In the genomic region with DNA sequence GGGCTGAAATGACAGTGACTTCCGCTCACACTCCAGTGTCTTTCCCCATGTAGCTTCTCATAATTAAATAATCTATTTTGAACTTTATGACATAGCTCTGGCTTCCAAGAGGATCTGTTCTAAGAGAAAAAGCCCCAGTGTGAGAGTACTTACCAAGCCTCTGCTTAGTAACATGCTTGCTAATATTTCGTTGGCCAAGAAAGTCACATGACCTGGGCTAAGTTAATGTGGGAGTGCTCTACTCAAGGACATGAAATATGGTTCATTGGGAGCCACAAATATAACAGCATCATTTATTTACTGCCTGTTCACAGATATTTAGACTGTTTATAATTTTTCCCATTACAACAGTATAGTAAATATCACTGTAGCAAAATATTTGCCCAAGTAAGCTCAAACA, we compare ENCODE assay signal across 24 cellular contexts. TPM values are rescaled to one million over a fixed set of nuclear protein-coding genes. Genes with fewer than 3 reads are reported as not detected.
A peak's percentile ranks its signal among the peaks of the same experiment; 100 is the strongest.
DNase-seq lines count a peak whose midpoint lies in the region; ATAC-seq, FAIRE-seq and TF ChIP-seq lines count a peak whose summit lies in the region.
"Had no signal": no experiment of that assay in that cellular context is flagged by ENCODE, and none has a peak within 500 bp of the region (broad histone marks: within the 10 kb centered on the region; RNA-seq: fewer than 3 reads in every experiment).

No MANE protein-coding gene starts in this region.

- no peaks in the 10 kb centered on the region for H3K9me3 Mint-ChIP-seq in activated T-helper 17 cell treated with anti-CD3 and anti-CD28 coated beads, Interleukin-2, amount 50 U/mL, for 72 hours
- H3K9me3 Mint-ChIP-seq: HFFc6 had no signal

- no peaks in the 10 kb centered on the region for H3K79me2 ChIP-seq in K562 (ENCODE audit: control insufficient read depth, insufficient read depth, low read length)

- FAIRE-seq in K562 (lab: Jason Lieb, UNC): no peak
- FAIRE-seq: A549, G401.6, GM12892, GM18507, H54, HTR-8/SVneo had no signal

- TF ChIP-seq EP300 in Ishikawa (IDR thresholded peaks at IDR 0.05; ENCODE audit: borderline replicate concordance) (no peak), K562 (IDR thresholded peaks at IDR 0.05; ENCODE audit: low read length) (no peak)

- H3K27ac ChIP-seq in K562 (ENCODE audit: extremely low read depth, low read depth, low read length): no peak overlapping the region
- H3K27ac ChIP-seq: 22Rv1, A549, BLaER1, GM23248 had no signal

- no peaks in the 10 kb centered on the region for H4K20me1 ChIP-seq in K562 (replicated peaks; ENCODE audit: control insufficient read depth, insufficient read depth, low read length)
- H4K20me1 ChIP-seq: BLaER1 had no signal

- peak; percentile 36; the same call in 1 of the 3 replicates for ATAC-seq in K562
- ATAC-seq in activated T-helper 17 cell treated with anti-CD3 and anti-CD28 coated beads, Interleukin-2, amount 50 U/mL, for 72 hours (replicated peaks): no peak
- ATAC-seq: A549 had no signal

- no peak overlapping the region for H3K27ac Mint-ChIP-seq in activated T-helper 17 cell treated with anti-CD3 and anti-CD28 coated beads, Interleukin-2, amount 50 U/mL, for 72 hours
- H3K27ac Mint-ChIP-seq: CD14-positive monocyte; CD4-positive, alpha-beta memory T cell; HFFc6 had no signal

- no peaks in the 10 kb centered on the region for H3K36me3 Mint-ChIP-seq in activated T-helper 17 cell treated with anti-CD3 and anti-CD28 coated beads, Interleukin-2, amount 50 U/mL, for 72 hours (ENCODE audit: low read depth)
- H3K36me3 Mint-ChIP-seq: CD14-positive monocyte; CD4-positive, alpha-beta memory T cell had no signal

- no TSS peak for BruUV-seq in K562 (replicated peaks; lab: Mats Ljungman, UMichigan)

- H3K27me3 ChIP-seq in K562 (ENCODE audit: control insufficient read depth in 2 of 2, insufficient read depth in 2 of 2, low read length in 2 of 2): peaks cover 0 to 6% of the 10 kb centered on the region in 2 experiments; a peak in 1 of 5 replicates
- H3K27me3 ChIP-seq: BLaER1 had no signal

- peaks cover 19% of the 10 kb centered on the region for H3K27me3 Mint-ChIP-seq in activated T-helper 17 cell treated with anti-CD3 and anti-CD28 coated beads, Interleukin-2, amount 50 U/mL, for 72 hours

- H3K4me1 ChIP-seq in K562 (replicated peaks in 1 of 2; ENCODE audit: control insufficient read depth in 2 of 2, insufficient read depth in 2 of 2, low read length in 2 of 2): no peaks in the 10 kb centered on the region
- H3K4me1 ChIP-seq: A549, BLaER1 had no signal

- no peak overlapping the region for H3K4me3 ChIP-seq in K562
- H3K4me3 ChIP-seq: A549, BLaER1, GM23248 had no signal

- CTCF ChIA-PET in K562 (lab: Yijun Ruan, JAX; ENCODE audit: low intra/inter-chr PET ratio): no interaction called here

- TF ChIP-seq POLR2A in K562 (conservative IDR thresholded peaks at IDR 0.05): no peak

- DNase-seq in DMS 273 (lab: John Stamatoyannopoulos, UW; ENCODE audit: unreplicated experiment) (peak; percentile 14), DMS 273 treated with DMSO at 0.1 percent for 48 hours (lab: John Stamatoyannopoulos, UW) (no peak), SK-MEL-5 (ENCODE audit: low read depth, low spot score) (peak; percentile 27), K562 (ENCODE audit: extremely low read depth in 1 of 4, low spot score in 3 of 4) (peak in 2 of 4 experiments; percentile 3 to 7), cardiac septum (ENCODE audit: low spot score) (no peak), SIG-M5 (lab: John Stamatoyannopoulos, UW) (no peak)
- DNase-seq: Calu3; CD4-positive, alpha-beta memory T cell; GM23248; HCEC 1CT; HFFc6; IMR-90 had no signal

- in situ Hi-C loops in SK-MEL-5 (cut with HindIII; ENCODE audit: low pct_unique_long_range_greater_than_20kb, low sequenced_read_pairs) (no loop called here), K562 (cut with MboI) (no loop called here)

- WGBS in K562 (ENCODE audit: insufficient coverage, low coverage, missing lambda C conversion rate): 13% methylated on average over 2 of the region's 2 CpGs

- POLR2A ChIA-PET in K562 (lab: Yijun Ruan, JAX): no interaction called here

- no peak overlapping the region for H3K4me2 ChIP-seq in K562 (ENCODE audit: insufficient read depth, low read length)
- H3K4me2 ChIP-seq: A549, BLaER1 had no signal

- H2AFZ ChIP-seq in K562 (ENCODE audit: low read depth, low read length): no peak overlapping the region
- H2AFZ ChIP-seq: GM23248 had no signal

- no peak for TF ChIP-seq RAD21 in Ishikawa (IDR thresholded peaks at IDR 0.05; ENCODE audit: low read depth)
- TF ChIP-seq RAD21 in K562 (CRISPR knock-in tag; conservative IDR thresholded peaks at IDR 0.05 in 1 of 2, IDR thresholded peaks at IDR 0.05 in 1 of 2): no peak

- no peaks in the 10 kb centered on the region for H3K4me1 Mint-ChIP-seq in activated T-helper 17 cell treated with anti-CD3 and anti-CD28 coated beads, Interleukin-2, amount 50 U/mL, for 72 hours
- H3K4me1 Mint-ChIP-seq: CD14-positive monocyte; CD4-positive, alpha-beta memory T cell had no signal

- intact Hi-C loops in K562 (cut with micrococcal nuclease): loop anchor here (5.0 kb wide), 1 partner anchor 40 kb away; a partner anchor contains a TSS
- intact Hi-C loops in cardiac septum (cut with DNase I): no loop called here

- no peaks in the 10 kb centered on the region for H3K9me3 ChIP-seq in K562 (replicated peaks; ENCODE audit: control insufficient read depth, insufficient read depth, low read depth, low read length)

- H3K9me1 ChIP-seq in K562 (ENCODE audit: control insufficient read depth, insufficient read depth, low read length): no peaks in the 10 kb centered on the region

- H3K4me3 Mint-ChIP-seq in activated T-helper 17 cell treated with anti-CD3 and anti-CD28 coated beads, Interleukin-2, amount 50 U/mL, for 72 hours: no peak overlapping the region
- H3K4me3 Mint-ChIP-seq: CD14-positive monocyte; CD4-positive, alpha-beta memory T cell; HFFc6 had no signal

- H3K9ac ChIP-seq in K562 (ENCODE audit: insufficient read depth in 1 of 2, low read depth in 2 of 2, low read length in 2 of 2): no peak overlapping the region
- H3K9ac ChIP-seq: BLaER1, GM23248 had no signal

- TF ChIP-seq CTCF in K562 (IDR thresholded peaks at IDR 0.05 in 2 of 3, conservative IDR thresholded peaks at IDR 0.05 in 1 of 3; ENCODE audit: insufficient read depth in 2 of 3, low read depth in 1 of 3, low read length in 3 of 3): no peak

- no peaks in the 10 kb centered on the region for H3K36me3 ChIP-seq in K562 (ENCODE audit: control insufficient read depth, insufficient read depth, low read length)
- H3K36me3 ChIP-seq: BLaER1 had no signal

TF ChIP-seq in Ishikawa, 13 proteins besides CTCF, POLR2A, EP300 and RAD21:
- no peak for TF ChIP-seq ZBTB7A (IDR thresholded peaks at IDR 0.05; ENCODE audit: low read depth)
- TF ChIP-seq, protein P1, sequence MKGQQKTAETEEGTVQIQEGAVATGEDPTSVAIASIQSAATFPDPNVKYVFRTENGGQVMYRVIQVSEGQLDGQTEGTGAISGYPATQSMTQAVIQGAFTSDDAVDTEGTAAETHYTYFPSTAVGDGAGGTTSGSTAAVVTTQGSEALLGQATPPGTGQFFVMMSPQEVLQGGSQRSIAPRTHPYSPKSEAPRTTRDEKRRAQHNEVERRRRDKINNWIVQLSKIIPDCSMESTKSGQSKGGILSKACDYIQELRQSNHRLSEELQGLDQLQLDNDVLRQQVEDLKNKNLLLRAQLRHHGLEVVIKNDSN (IDR thresholded peaks at IDR 0.05): peak; percentile 53
TF ChIP-seq in Ishikawa: peak in this region for 1.

TF ChIP-seq in K562, 482 proteins besides CTCF, POLR2A, EP300 and RAD21 (continues in another document):
- TF ChIP-seq, protein P2, sequence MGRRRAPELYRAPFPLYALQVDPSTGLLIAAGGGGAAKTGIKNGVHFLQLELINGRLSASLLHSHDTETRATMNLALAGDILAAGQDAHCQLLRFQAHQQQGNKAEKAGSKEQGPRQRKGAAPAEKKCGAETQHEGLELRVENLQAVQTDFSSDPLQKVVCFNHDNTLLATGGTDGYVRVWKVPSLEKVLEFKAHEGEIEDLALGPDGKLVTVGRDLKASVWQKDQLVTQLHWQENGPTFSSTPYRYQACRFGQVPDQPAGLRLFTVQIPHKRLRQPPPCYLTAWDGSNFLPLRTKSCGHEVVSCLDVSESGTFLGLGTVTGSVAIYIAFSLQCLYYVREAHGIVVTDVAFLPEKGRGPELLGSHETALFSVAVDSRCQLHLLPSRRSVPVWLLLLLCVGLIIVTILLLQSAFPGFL (CRISPR knock-in tag; IDR thresholded peaks at IDR 0.05): no peak
- TF ChIP-seq TEAD4 (IDR thresholded peaks at IDR 0.05; ENCODE audit: low read length) (no peak), TEAD4 (CRISPR knock-in tag; IDR thresholded peaks at IDR 0.05; ENCODE audit: borderline replicate concordance) (no peak), MEIS2 (IDR thresholded peaks at IDR 0.05; ENCODE audit: partially characterized antibody) (peak; percentile 20)

RNA-seq across cellular contexts. Expression of a gene that starts 42.5 kb away (rescaled TPM):
- total RNA-seq in SK-MEL-5 (2014; rRNA removed; shearing (Covaris generic)): not detected in 2 replicates
- not detected in 2 replicates for polyA plus RNA-seq in SK-MEL-5 (2015; cell fraction: cytosol; rRNA removed)
- polyA plus RNA-seq in SK-MEL-5 (2015; cell fraction: nucleus; rRNA removed): not detected in 2 replicates
- not detected in 2 replicates for total RNA-seq in K562 (2011; cell fraction: chromatin; rRNA removed; ENCODE audit: low replicate concordance)
- total RNA-seq in K562 (2011; cell fraction: nucleolus; rRNA removed): not detected in 2 replicates
- total RNA-seq in K562 (2011; cell fraction: nucleoplasm; rRNA removed): not detected in 2 replicates
- total RNA-seq in K562 (2014; rRNA removed): not detected in 2 replicates
- total RNA-seq in K562 (2014; rRNA removed; fragmentation: Illumina TruSeq; extraction: Trizol): not detected in 2 replicates
- total RNA-seq in K562 (2015; rRNA removed; fragmentation: Illumina TruSeq; extraction: Trizol): not detected in 2 replicates
- not detected in 2 replicates for total RNA-seq in K562 (2021)
- polyA plus RNA-seq in K562 (2011; rRNA removed): not detected in 2 replicates
- polyA plus RNA-seq in K562 (2011; cell fraction: cytosol; rRNA removed): not detected in 2 replicates
- polyA plus RNA-seq in K562 (2011; cell fraction: nucleus; rRNA removed): not detected in 2 replicates
- 0.06 and 0.16 TPM in 2 replicates for polyA plus RNA-seq in K562 (2012)
- not detected in 2 replicates for polyA plus RNA-seq in K562 (2014; fragmentation: Illumina TruSeq; extraction: Trizol)
- under 1 TPM; 0.20 to 0.21 TPM for polyA plus RNA-seq in K562 (2014; fragmentation: Nextera tagmentation; extraction: Ambion mirVana)
- not detected in 2 replicates for polyA plus RNA-seq in K562 (2014; rRNA removed)
- not detected in 2 replicates for polyA minus RNA-seq in K562 (2011; rRNA and poly(A)+ RNA removed)
- not detected in 2 replicates for polyA minus RNA-seq in K562 (2011; cell fraction: cytosol; rRNA and poly(A)+ RNA removed)
- not detected in 2 replicates for polyA minus RNA-seq in K562 (2011; cell fraction: nucleus; rRNA and poly(A)+ RNA removed)
- total RNA-seq in cardiac septum: not detected
- total RNA-seq in activated T-helper 17 cell treated with anti-CD3 and anti-CD28 coated beads, Interleukin-2, amount 50 U/mL, for 72 hours: under 1 TPM in 1 of 2 donors, not detected in 1; 0.09 TPM
- total RNA-seq: Calu3; CD4-positive, alpha-beta memory T cell; GM23248; HFFc6; IMR-90 had no signal
- polyA plus RNA-seq: AG04450; CD4-positive, alpha-beta memory T cell; GM23248; IMR-90 had no signal

Comparison
In these comparisons a context has a peak if more than half of its experiments do, and no peak if none do; other contexts are left out.
1. DNase-seq: peak in DMS 273 (single experiment) and SK-MEL-5 (single experiment); none in DMS 273 treated with DMSO at 0.1 percent for 48 hours (single experiment), cardiac septum (single experiment) and SIG-M5 (single experiment).